Comparison of ENCODE assay signal across 29 cellular contexts in genomic region chr16:60684002-60684401, GRCh38.
"Had no signal": no experiment of that assay in that cellular context is flagged by ENCODE, and none has a peak within 500 bp of the region (broad histone marks: within the 10 kb centered on the region; RNA-seq: fewer than 3 reads in every experiment).

No MANE protein-coding gene starts in this region.

- H3K27ac ChIP-seq: adrenal gland, body of pancreas, epithelial cell of prostate, esophagus squamous epithelium, gastroesophageal sphincter, heart right ventricle, WERI-Rb-1 had no signal

- H3K27me3 ChIP-seq: adrenal gland, body of pancreas, esophagus squamous epithelium, gastroesophageal sphincter, heart right ventricle had no signal

- H3K9me3 ChIP-seq: adrenal gland, body of pancreas had no signal

- H3K4me1 ChIP-seq: adrenal gland, body of pancreas, esophagus squamous epithelium, gastroesophageal sphincter, heart right ventricle had no signal

- DNase-seq: activated B cell treated with CpG ODN at 0.5 μM for 24 hours; activated CD4-positive, alpha-beta T cell treated with anti-CD3 and anti-CD28 coated beads for 48 hours; activated CD4-positive, alpha-beta T cell treated with anti-CD3 and anti-CD28 coated beads, Interleukin-2, amount 50 U/mL, for 1 hour; activated CD4-positive, alpha-beta T cell treated with anti-CD3 and anti-CD28 coated beads, Interleukin-2, amount 50 U/mL, for 48 hours; activated CD8-positive, alpha-beta memory T cell treated with anti-CD3 and anti-CD28 coated beads for 24 hours; activated CD8-positive, alpha-beta T cell treated with anti-CD3 and anti-CD28 coated beads for 36 hours; activated effector memory CD4-positive, alpha-beta T cell treated with anti-CD3 and anti-CD28 coated beads, Interleukin-2, amount 50 U/mL, for 16 hours; activated naive CD4-positive, alpha-beta T cell treated with anti-CD3 and anti-CD28 coated beads for 36 hours; activated naive CD8-positive, alpha-beta T cell treated with anti-CD3 and anti-CD28 coated beads for 36 hours; activated naive CD8-positive, alpha-beta T cell treated with anti-CD3 and anti-CD28 coated beads, Interleukin-2, amount 50 U/mL, for 24 hours; activated T-cell treated with anti-CD3 and anti-CD28 coated beads, Interleukin-2, amount 50 U/mL, for 4 hours; adrenal gland; amygdala; aorta; body of pancreas; caudate nucleus; cortex of kidney; dermis blood vessel endothelial cell; effector CD4-positive, alpha-beta T cell; effector memory CD8-positive, alpha-beta T cell; esophagus squamous epithelium; foreskin melanocyte; heart right ventricle; T-helper 17 cell; T1000; WERI-Rb-1 had no signal

- H3K4me3 ChIP-seq: adrenal gland, body of pancreas, esophagus squamous epithelium, gastroesophageal sphincter, heart right ventricle had no signal

- ATAC-seq: activated CD4-positive, CD25-positive, alpha-beta regulatory T cell treated with anti-CD3 and anti-CD28 coated beads, Interleukin-2, amount 50 U/mL, for 24 hours; activated CD8-positive, alpha-beta T cell treated with anti-CD3 and anti-CD28 coated beads for 36 hours; activated naive CD8-positive, alpha-beta T cell treated with anti-CD3 and anti-CD28 coated beads, Interleukin-2, amount 50 U/mL, for 24 hours; activated T-cell treated with anti-CD3 and anti-CD28 coated beads, Interleukin-2, amount 50 U/mL, for 4 hours; body of pancreas; effector memory CD8-positive, alpha-beta T cell; gastroesophageal sphincter; heart right ventricle; T-helper 17 cell had no signal

- H3K36me3 ChIP-seq: adrenal gland, esophagus squamous epithelium, gastroesophageal sphincter, heart right ventricle, WERI-Rb-1 had no signal
